18 cellular contexts compared by ENCODE assay signal in genomic region chr1:171867231-171867630, GRCh38. TPM values are rescaled to one million over a fixed set of nuclear protein-coding genes. Genes with fewer than 3 reads are reported as not detected.
DNase-seq lines count a peak whose midpoint lies in the region; ATAC-seq and TF ChIP-seq lines count a peak whose summit lies in the region.
"Had no signal": no experiment of that assay in that cellular context is flagged by ENCODE, and none has a peak within 500 bp of the region (broad histone marks: within the 10 kb centered on the region; RNA-seq: fewer than 3 reads in every experiment).

No MANE protein-coding gene starts in this region.

- H3K27me3 Mint-ChIP-seq in CD8-positive, alpha-beta T cell (ENCODE audit: low read depth), result no peaks in the 10 kb centered on the region
- H3K27me3 Mint-ChIP-seq: CD4-positive, alpha-beta T cell had no signal

- H3K4me1 Mint-ChIP-seq in CD8-positive, alpha-beta T cell (ENCODE audit: low read depth), result no peaks in the 10 kb centered on the region
- H3K4me1 Mint-ChIP-seq: B cell; CD8-positive, alpha-beta memory T cell had no signal

- TF ChIP-seq CTCF in CD8-positive, alpha-beta T cell (IDR thresholded peaks at IDR 0.05), result no peak
- no peak for TF ChIP-seq CTCF in vagina (IDR thresholded peaks at IDR 0.05)

- no peak overlapping the region for H2BK5ac ChIP-seq in mesenchymal stem cell (ENCODE audit: low read depth, low read length, poor library complexity, severe bottlenecking)

- H3K9me3 ChIP-seq in mesenchymal stem cell (ENCODE audit: control insufficient read depth, low read length) (no peaks in the 10 kb centered on the region), vagina (no peaks in the 10 kb centered on the region)
- H3K9me3 ChIP-seq in CD8-positive, alpha-beta T cell (ENCODE audit: low read length), result no peaks in the 10 kb centered on the region
- H3K9me3 ChIP-seq: BLaER1 treated with 17β-estradiol and CSF1 and Interleukin-3, amounts not matched to agents 10 nM and 100 nM had no signal

- H4K8ac ChIP-seq in mesenchymal stem cell (ENCODE audit: low read length), result no peak overlapping the region

- H4K91ac ChIP-seq in mesenchymal stem cell (ENCODE audit: low read length), result no peak overlapping the region

- H3K9ac ChIP-seq in mesenchymal stem cell (ENCODE audit: low read length), result no peak overlapping the region
- H3K9ac ChIP-seq: BLaER1 treated with 17β-estradiol and CSF1 and Interleukin-3, amounts not matched to agents 10 nM and 100 nM had no signal

- H2AK5ac ChIP-seq in mesenchymal stem cell (ENCODE audit: low read length, severe bottlenecking), result no peak overlapping the region

- CTCF ChIA-PET in CD8-positive, alpha-beta T cell (lab: Charles Lee), result no interaction called here

- H3K4me1 ChIP-seq in mesenchymal stem cell (ENCODE audit: control insufficient read depth, insufficient read depth, low read depth, low read length), result peaks cover 4% of the 10 kb centered on the region
- no peaks in the 10 kb centered on the region for H3K4me1 ChIP-seq in CD8-positive, alpha-beta T cell (ENCODE audit: insufficient read depth, low read length)
- no peaks in the 10 kb centered on the region for H3K4me1 ChIP-seq in vagina
- H3K4me1 ChIP-seq: BLaER1 treated with 17β-estradiol and CSF1 and Interleukin-3, amounts not matched to agents 10 nM and 100 nM had no signal

- no peak overlapping the region for H3K4me3 Mint-ChIP-seq in CD8-positive, alpha-beta T cell
- H3K4me3 Mint-ChIP-seq: B cell; CD4-positive, alpha-beta T cell; CD8-positive, alpha-beta memory T cell had no signal

- no peak overlapping the region for H3K27ac Mint-ChIP-seq in CD8-positive, alpha-beta T cell
- H3K27ac Mint-ChIP-seq: B cell; CD4-positive, alpha-beta T cell had no signal

- H2AFZ ChIP-seq in mesenchymal stem cell (ENCODE audit: low read depth, low read length), result no peak overlapping the region

- H3K27me3 ChIP-seq in mesenchymal stem cell (ENCODE audit: control insufficient read depth in 1 of 2, insufficient read depth in 1 of 2, low read length in 2 of 2), result no peaks in the 10 kb centered on the region
- no peaks in the 10 kb centered on the region for H3K27me3 ChIP-seq in CD8-positive, alpha-beta T cell (ENCODE audit: insufficient read depth, low read length)
- H3K27me3 ChIP-seq in vagina, result no peaks in the 10 kb centered on the region
- H3K27me3 ChIP-seq: BLaER1 treated with 17β-estradiol and CSF1 and Interleukin-3, amounts not matched to agents 10 nM and 100 nM had no signal

- no peak overlapping the region for H2BK12ac ChIP-seq in mesenchymal stem cell (ENCODE audit: low read length in 2 of 2)

- H3K79me1 ChIP-seq in mesenchymal stem cell (replicated peaks; ENCODE audit: low read length, poor library complexity, severe bottlenecking), result no peaks in the 10 kb centered on the region

- DNase-seq in M059J (ENCODE audit: low read depth), result peak; percentile 10
- DNase-seq in kidney glomerular epithelial cell (lab: John Stamatoyannopoulos, UW), result peak; percentile 82
- DNase-seq in mesenchymal stem cell, result no peak
- DNase-seq in CD8-positive, alpha-beta T cell, result no peak
- DNase-seq in AG08395 (ENCODE audit: low spot score), result no peak
- no peak for DNase-seq in vagina (ENCODE audit: extremely low spot score in 2 of 2)
- DNase-seq: 8988T; ACHN; AML-193; CD4-positive, alpha-beta T cell; CD8-positive, alpha-beta memory T cell; COR-L47; DMS79 treated with DMSO at 0.1 percent for 48 hours; GF-D8 had no signal

- POLR2A ChIA-PET in CD8-positive, alpha-beta T cell (lab: Charles Lee), result no interaction called here

- H2BK15ac ChIP-seq in mesenchymal stem cell (ENCODE audit: low read depth, poor library complexity, severe bottlenecking), result no peak overlapping the region

- H3K4me2 ChIP-seq in mesenchymal stem cell (ENCODE audit: low read length, poor library complexity, severe bottlenecking), result no peak overlapping the region
- H3K4me2 ChIP-seq: BLaER1 treated with 17β-estradiol and CSF1 and Interleukin-3, amounts not matched to agents 10 nM and 100 nM had no signal

- H3K27ac ChIP-seq in mesenchymal stem cell (ENCODE audit: low read length, poor library complexity, severe bottlenecking), result peak overlapping the region; percentile 88
- H3K27ac ChIP-seq in CD8-positive, alpha-beta T cell (ENCODE audit: low read depth, low read length), result no peak overlapping the region
- H3K27ac ChIP-seq in vagina, result no peak overlapping the region
- H3K27ac ChIP-seq: BLaER1 treated with 17β-estradiol and CSF1 and Interleukin-3, amounts not matched to agents 10 nM and 100 nM; C4-2B had no signal

- no peaks in the 10 kb centered on the region for H3K9me3 Mint-ChIP-seq in CD8-positive, alpha-beta T cell
- H3K9me3 Mint-ChIP-seq: CD4-positive, alpha-beta T cell; CD8-positive, alpha-beta memory T cell had no signal

- no peak overlapping the region for H3K4me3 ChIP-seq in mesenchymal stem cell (ENCODE audit: insufficient read depth in 1 of 2, low read depth in 1 of 2, low read length in 2 of 2)
- H3K4me3 ChIP-seq in CD8-positive, alpha-beta T cell (ENCODE audit: low read depth, low read length), result no peak overlapping the region
- H3K4me3 ChIP-seq in vagina, result no peak overlapping the region
- H3K4me3 ChIP-seq: BLaER1 treated with 17β-estradiol and CSF1 and Interleukin-3, amounts not matched to agents 10 nM and 100 nM had no signal

- H3K36me3 Mint-ChIP-seq in CD8-positive, alpha-beta T cell, result no peaks in the 10 kb centered on the region
- H3K36me3 Mint-ChIP-seq: CD8-positive, alpha-beta memory T cell had no signal

- no peak overlapping the region for H2BK120ac ChIP-seq in mesenchymal stem cell (ENCODE audit: low read depth, low read length)

- TF ChIP-seq POLR2A in vagina (IDR thresholded peaks at IDR 0.05), result no peak

- H3K18ac ChIP-seq in mesenchymal stem cell (ENCODE audit: low read depth in 1 of 2, low read length in 2 of 2), result no peak overlapping the region

- no peak overlapping the region for H3K4ac ChIP-seq in mesenchymal stem cell (ENCODE audit: low read depth in 1 of 2, low read length in 2 of 2)

- no peaks in the 10 kb centered on the region for H3K36me3 ChIP-seq in mesenchymal stem cell (ENCODE audit: control insufficient read depth in 1 of 2, insufficient read depth in 2 of 2, low read depth in 1 of 2, low read length in 2 of 2)
- H3K36me3 ChIP-seq in CD8-positive, alpha-beta T cell (ENCODE audit: insufficient read depth, low read length), result no peaks in the 10 kb centered on the region
- no peaks in the 10 kb centered on the region for H3K36me3 ChIP-seq in vagina
- H3K36me3 ChIP-seq: BLaER1 treated with 17β-estradiol and CSF1 and Interleukin-3, amounts not matched to agents 10 nM and 100 nM had no signal

- no peak overlapping the region for H3K14ac ChIP-seq in mesenchymal stem cell (ENCODE audit: low read length in 2 of 2)

- no peak for ATAC-seq in CD8-positive, alpha-beta T cell
- no peak for ATAC-seq in GM18867 (IDR thresholded peaks at IDR 0.05; ENCODE audit: unreplicated experiment)

- intact Hi-C loops in CD8-positive, alpha-beta T cell (cut with DNase I, micrococcal nuclease), result no loop called here
- intact Hi-C loops in vagina (cut with DNase I), result no loop called here

- WGBS in mesenchymal stem cell, result 76% methylated on average over 2 of the region's 2 CpGs

- H3K23ac ChIP-seq in mesenchymal stem cell (ENCODE audit: low read length in 2 of 2), result no peak overlapping the region

RNA-seq across cellular contexts. Expression of gene DNM3, which starts 25.9 kb away (rescaled TPM):
- 2.1 and 3.1 TPM in 2 replicates for total RNA-seq in M059J (2014; rRNA removed; shearing (Covaris generic))
- polyA plus RNA-seq in mesenchymal stem cell (2013, experiment 1 of 2), result 1.3 TPM
- polyA plus RNA-seq in mesenchymal stem cell (2013, experiment 2 of 2), result 1.1 TPM
- 1 to 10 TPM in 1 of 2 experiments, under 1 TPM in 1; 0.72 to 1.1 TPM for total RNA-seq in CD8-positive, alpha-beta T cell
- total RNA-seq in vagina, result 15.5 TPM

Comparison
In these comparisons a context has a peak if more than half of its experiments do, and no peak if none do; other contexts are left out.
1. DNase-seq: peak in M059J (single experiment) and kidney glomerular epithelial cell (single experiment); none in mesenchymal stem cell (single experiment), CD8-positive, alpha-beta T cell (0 of 7), AG08395 (single experiment) and vagina (0 of 2).